ENCODE assay signal across 8 cellular contexts in genomic region chr11:128483211-128483788, GRCh38.
DNase-seq lines count a peak whose midpoint lies in the region; ATAC-seq and TF ChIP-seq lines count a peak whose summit lies in the region.

No MANE protein-coding gene starts in this region.

- POLR2A ChIA-PET in naive thymus-derived CD8-positive, alpha-beta T cell (lab: Charles Lee), result interaction anchor here (0.6 to 17.8 kb wide), 10 partner anchors 9 to 192 kb away, joined by 4 to 603 read pairs (median 11); no protein-coding TSS in a partner anchor

- H3K36me3 Mint-ChIP-seq in naive thymus-derived CD8-positive, alpha-beta T cell, result peaks cover 48 to 99% (median 79%) of the 10 kb centered on the region in 3 donors

- ATAC-seq in GM18870 (IDR thresholded peaks at IDR 0.05; ENCODE audit: unreplicated experiment) (peak; percentile 69), HG02623 (IDR thresholded peaks at IDR 0.05; ENCODE audit: unreplicated experiment) (peak; percentile 66), body of pancreas (no peak), Right ventricle myocardium inferior (no peak)
- peak; percentile 29 to 42 for ATAC-seq in naive thymus-derived CD8-positive, alpha-beta T cell

- H3K9me3 ChIP-seq in adrenal gland (replicated peaks in 1 of 3), result no peaks in the 10 kb centered on the region
- no peaks in the 10 kb centered on the region for H3K9me3 ChIP-seq in body of pancreas

- H3K4me3 ChIP-seq in adrenal gland, result no peak overlapping the region
- no peak overlapping the region for H3K4me3 ChIP-seq in body of pancreas

- intact Hi-C loops in adrenal gland (cut with DNase I) (no loop called here), body of pancreas (cut with DNase I) (no loop called here), Right ventricle myocardium inferior (cut with DNase I) (no loop called here)

- peak overlapping the region in 1 of 5 donors; percentile 64 for H3K27ac ChIP-seq in adrenal gland
- no peak overlapping the region for H3K27ac ChIP-seq in body of pancreas

- H3K27ac Mint-ChIP-seq in naive thymus-derived CD8-positive, alpha-beta T cell, result peak overlapping the region; percentile 93 to 99 (median 98)

- TF ChIP-seq POLR2A in adrenal gland (IDR thresholded peaks at IDR 0.05) (no peak), body of pancreas (IDR thresholded peaks at IDR 0.05) (no peak)

- H3K36me3 ChIP-seq in adrenal gland (replicated peaks in 1 of 2) (peaks cover 0 to 50% of the 10 kb centered on the region in 2 donors), body of pancreas (replicated peaks in 1 of 2; ENCODE audit: insufficient read depth in 1 of 2, low read depth in 2 of 2) (peaks cover 0 to 6% of the 10 kb centered on the region in 2 donors)

- DNase-seq in RPMI7951 (ENCODE audit: low read depth), result peak; percentile 42
- peak in 1 of 10 donors; percentile 46 for DNase-seq in naive thymus-derived CD8-positive, alpha-beta T cell
- no peak for DNase-seq in adrenal gland
- DNase-seq in NCI-H1105 treated with DMSO at 0.1 percent for 48 hours (lab: John Stamatoyannopoulos, UW), result no peak
- no peak for DNase-seq in body of pancreas
- DNase-seq in Right ventricle myocardium inferior (ENCODE audit: missing footprints), result no peak

- H3K4me3 Mint-ChIP-seq in naive thymus-derived CD8-positive, alpha-beta T cell, result peak overlapping the region; percentile 73 to 89 (median 82)

- no peaks in the 10 kb centered on the region for H3K27me3 Mint-ChIP-seq in naive thymus-derived CD8-positive, alpha-beta T cell

- H3K4me1 ChIP-seq in adrenal gland (replicated peaks in 1 of 2), result peaks cover 25 to 35% of the 10 kb centered on the region in 2 donors
- peaks cover 7% of the 10 kb centered on the region for H3K4me1 ChIP-seq in body of pancreas

- 69 to 76% (median 72%) methylated on average over 7 of the region's 7 CpGs for WGBS in adrenal gland, 4 donors
- WGBS in body of pancreas, 2 donors, result 61 to 80% methylated on average over 7 of the region's 7 CpGs

- peaks cover 51 to 96% (median 95%) of the 10 kb centered on the region in 4 donors for H3K4me1 Mint-ChIP-seq in naive thymus-derived CD8-positive, alpha-beta T cell

- H3K27me3 ChIP-seq in adrenal gland, result no peaks in the 10 kb centered on the region
- H3K27me3 ChIP-seq in body of pancreas, result no peaks in the 10 kb centered on the region

- no peak for TF ChIP-seq CTCF in adrenal gland (IDR thresholded peaks at IDR 0.05)
- TF ChIP-seq CTCF in body of pancreas (IDR thresholded peaks at IDR 0.05), result no peak

- no peaks in the 10 kb centered on the region for H3K9me3 Mint-ChIP-seq in naive thymus-derived CD8-positive, alpha-beta T cell

Comparison
In these comparisons a context has a peak if more than half of its experiments do, and no peak if none do; other contexts are left out.
1. ATAC-seq: peak in GM18870 (single experiment), HG02623 (single experiment) and naive thymus-derived CD8-positive, alpha-beta T cell (2 of 2); none in body of pancreas (single experiment) and Right ventricle myocardium inferior (single experiment).